Comparison of ENCODE assay signal across 9 cellular contexts in genomic region chr10:22252286-22252800, GRCh38. TPM values are rescaled to one million over a fixed set of nuclear protein-coding genes. Genes with fewer than 3 reads are reported as not detected.
DNase-seq lines count a peak whose midpoint lies in the region; ATAC-seq and TF ChIP-seq lines count a peak whose summit lies in the region.
"Had no signal": no experiment of that assay in that cellular context is flagged by ENCODE, and none has a peak within 500 bp of the region (broad histone marks: within the 10 kb centered on the region; RNA-seq: fewer than 3 reads in every experiment).

No MANE protein-coding gene starts in this region.

- ATAC-seq in GM19328 (IDR thresholded peaks at IDR 0.05; ENCODE audit: unreplicated experiment) (peak; percentile 45), HG03457 (IDR thresholded peaks at IDR 0.05; ENCODE audit: unreplicated experiment) (peak; percentile 64)
- ATAC-seq: K562 had no signal

- peak overlapping the region; percentile 84 for H3K9ac ChIP-seq in endocrine pancreas (ENCODE audit: control insufficient read depth, insufficient read depth, low read length)

- DNase-seq in BJ (ENCODE audit: low read depth): no peak
- peak; percentile 67 to 78 for DNase-seq in activated CD4-positive, alpha-beta T cell treated with anti-CD3 and anti-CD28 coated beads, Interleukin-2, amount 50 U/mL, for 48 hours
- DNase-seq in middle frontal gyrus (ENCODE audit: extremely low spot score, low spot score): peak; percentile 26
- DNase-seq in stimulated activated CD8-positive, alpha-beta memory T cell treated with anti-CD3 and anti-CD28 coated beads, Interleukin-4, amount 100 ng/mL, for 48 hours: peak; percentile 82
- DNase-seq in NCI-H1694 treated with DMSO at 0.1 percent for 48 hours (lab: John Stamatoyannopoulos, UW): no peak

- POLR2A ChIA-PET in BJ (lab: Charles Lee): no interaction called here

- CTCF ChIA-PET in BJ (lab: Yijun Ruan, JAX): no interaction called here

- H3K27me3 ChIP-seq in BJ (ENCODE audit: control insufficient read depth, insufficient read depth, low read length): peaks cover 5% of the 10 kb centered on the region; the same call in 1 of the 2 replicates
- no peaks in the 10 kb centered on the region for H3K27me3 ChIP-seq in endocrine pancreas (ENCODE audit: control insufficient read depth, insufficient read depth, low read length)

- no peaks in the 10 kb centered on the region for H3K9me3 ChIP-seq in endocrine pancreas (ENCODE audit: control insufficient read depth, low read length)

- H3K4me3 ChIP-seq in BJ (ENCODE audit: low read depth, low read length): peak overlapping the region; percentile 50
- H3K4me3 ChIP-seq in endocrine pancreas (ENCODE audit: control insufficient read depth, insufficient read depth, low read length): peak overlapping the region; percentile 92
- H3K4me3 ChIP-seq: K562 had no signal

- H3K36me3 ChIP-seq in BJ (ENCODE audit: control insufficient read depth, insufficient read depth, low read length) (no peaks in the 10 kb centered on the region), endocrine pancreas (ENCODE audit: control insufficient read depth, insufficient read depth, low read length) (no peaks in the 10 kb centered on the region)

- peaks cover 8% of the 10 kb centered on the region for H3K4me1 ChIP-seq in endocrine pancreas (ENCODE audit: control insufficient read depth, insufficient read depth, low read length)

- no peak for TF ChIP-seq CTCF in BJ (IDR thresholded peaks at IDR 0.05; ENCODE audit: insufficient read depth, low read depth, low read length)

RNA-seq across cellular contexts. Expression of gene EBLN1, which starts 34.5 kb away (rescaled TPM):
- not detected in 2 replicates for polyA plus RNA-seq in BJ (2011; rRNA removed)
- not detected in 2 replicates for polyA minus RNA-seq in BJ (2011; rRNA and poly(A)+ RNA removed)

Comparison
In these comparisons a context has a peak if more than half of its experiments do, and no peak if none do; other contexts are left out.
1. DNase-seq: peak in activated CD4-positive, alpha-beta T cell treated with anti-CD3 and anti-CD28 coated beads, Interleukin-2, amount 50 U/mL, for 48 hours (2 of 2), middle frontal gyrus (single experiment) and stimulated activated CD8-positive, alpha-beta memory T cell treated with anti-CD3 and anti-CD28 coated beads, Interleukin-4, amount 100 ng/mL, for 48 hours (single experiment); none in BJ (single experiment) and NCI-H1694 treated with DMSO at 0.1 percent for 48 hours (single experiment).